In genomic region chr22:32623943-32624342, GRCh38 we compare ENCODE assay signal across 10 cellular contexts.
DNase-seq lines count a peak whose midpoint lies in the region; TF ChIP-seq lines count a peak whose summit lies in the region.
"Had no signal": no experiment of that assay in that cellular context is flagged by ENCODE, and none has a peak within 500 bp of the region (broad histone marks: within the 10 kb centered on the region; RNA-seq: fewer than 3 reads in every experiment).

No MANE protein-coding gene starts in this region.

- peak overlapping the region; percentile 3 for H2BK15ac ChIP-seq in neuronal stem cell (ENCODE audit: low read length)

- peak overlapping the region; percentile 53 for H2BK12ac ChIP-seq in neuronal stem cell (ENCODE audit: low read length)

- H3K4me3 ChIP-seq in neuronal stem cell (ENCODE audit: low read length in 2 of 2) (no peak overlapping the region), vagina (no peak overlapping the region)
- no peak overlapping the region for H3K4me3 ChIP-seq in CD4-positive, alpha-beta memory T cell (ENCODE audit: low read length in 2 of 2)

- H3K36me3 ChIP-seq in neuronal stem cell (replicated peaks in 1 of 2; ENCODE audit: control insufficient read depth in 2 of 2, insufficient read depth in 2 of 2, low read length in 2 of 2) (no peaks in the 10 kb centered on the region), vagina (no peaks in the 10 kb centered on the region)
- H3K36me3 ChIP-seq in CD4-positive, alpha-beta memory T cell (ENCODE audit: insufficient read depth, low read length), result no peaks in the 10 kb centered on the region

- H3K27ac ChIP-seq in neuronal stem cell (replicated peaks; ENCODE audit: low read length), result peak overlapping the region; percentile 100
- H3K27ac ChIP-seq in vagina, result peak overlapping the region; percentile 93
- H3K27ac ChIP-seq in CD4-positive, alpha-beta memory T cell (ENCODE audit: low read depth, low read length), result no peak overlapping the region

- H3K18ac ChIP-seq in neuronal stem cell (ENCODE audit: low read length), result peak overlapping the region; percentile 89

- H3K4me1 Mint-ChIP-seq in activated T-cell treated with anti-CD3 and anti-CD28 coated beads, Interleukin-2, amount 50 U/mL, for 24 hours (ENCODE audit: low read depth), result peaks cover 4% of the 10 kb centered on the region
- H3K4me1 Mint-ChIP-seq in CD4-positive, alpha-beta memory T cell, result peaks cover 0 to 5% (median under 1%) of the 10 kb centered on the region in 4 donors

- no peak for TF ChIP-seq POLR2A in vagina (IDR thresholded peaks at IDR 0.05)

- H3K4me2 ChIP-seq in neuronal stem cell (ENCODE audit: insufficient read depth, low read length, poor library complexity, severe bottlenecking), result no peak overlapping the region

- no peak overlapping the region for H3K4ac ChIP-seq in neuronal stem cell (ENCODE audit: low read length)

- H2AFZ ChIP-seq in neuronal stem cell (ENCODE audit: low read length), result no peak overlapping the region

- no peak overlapping the region for H3K27ac Mint-ChIP-seq in activated T-cell treated with anti-CD3 and anti-CD28 coated beads, Interleukin-2, amount 50 U/mL, for 24 hours
- no peak overlapping the region for H3K27ac Mint-ChIP-seq in CD4-positive, alpha-beta memory T cell
- H3K27ac Mint-ChIP-seq: activated T-cell treated with anti-CD3 and anti-CD28 coated beads, Interleukin-2, amount 50 U/mL, for 72 hours; naive B cell had no signal

- H3K23ac ChIP-seq in neuronal stem cell (ENCODE audit: low read depth, low read length, poor library complexity), result no peak overlapping the region

- H3K9me3 ChIP-seq in neuronal stem cell (replicated peaks in 1 of 2; ENCODE audit: control insufficient read depth in 2 of 2, insufficient read depth in 1 of 2, low read depth in 1 of 2, low read length in 2 of 2) (no peaks in the 10 kb centered on the region), vagina (no peaks in the 10 kb centered on the region)
- H3K9me3 ChIP-seq in CD4-positive, alpha-beta memory T cell (ENCODE audit: control insufficient read depth in 1 of 2, low read length in 2 of 2), result no peaks in the 10 kb centered on the region

- H4K8ac ChIP-seq in neuronal stem cell (ENCODE audit: low read depth, low read length), result no peak overlapping the region

- H3K4me3 Mint-ChIP-seq in activated T-cell treated with anti-CD3 and anti-CD28 coated beads, Interleukin-2, amount 50 U/mL, for 24 hours, result no peak overlapping the region
- no peak overlapping the region for H3K4me3 Mint-ChIP-seq in CD4-positive, alpha-beta memory T cell
- H3K4me3 Mint-ChIP-seq: activated T-cell treated with anti-CD3 and anti-CD28 coated beads, Interleukin-2, amount 50 U/mL, for 72 hours; naive B cell had no signal

- DNase-seq in T1000 (lab: John Stamatoyannopoulos, UW), result peak; percentile 66
- DNase-seq in fibroblast of the conjunctiva (ENCODE audit: low read depth), result peak; percentile 91
- no peak for DNase-seq in neuronal stem cell (ENCODE audit: low spot score)
- no peak for DNase-seq in vagina (ENCODE audit: extremely low spot score in 2 of 2)
- DNase-seq in activated T-cell treated with anti-CD3 and anti-CD28 coated beads, Interleukin-2, amount 50 U/mL, for 24 hours, result no peak
- no peak for DNase-seq in NCI-H2227 (lab: John Stamatoyannopoulos, UW; ENCODE audit: unreplicated experiment)
- DNase-seq in CD4-positive, alpha-beta memory T cell, result no peak
- DNase-seq: activated T-cell treated with anti-CD3 and anti-CD28 coated beads, Interleukin-2, amount 50 U/mL, for 72 hours; naive B cell; NCI-H187 treated with DMSO at 0.1 percent for 48 hours had no signal

- H4K91ac ChIP-seq in neuronal stem cell (ENCODE audit: low read depth, low read length, poor library complexity), result no peak overlapping the region

- peaks cover 3 to 24% of the 10 kb centered on the region in 2 donors for H3K4me1 ChIP-seq in neuronal stem cell (ENCODE audit: control insufficient read depth in 2 of 2, insufficient read depth in 1 of 2, low read depth in 1 of 2, low read length in 2 of 2)
- H3K4me1 ChIP-seq in vagina, result peaks cover 87% of the 10 kb centered on the region
- no peaks in the 10 kb centered on the region for H3K4me1 ChIP-seq in CD4-positive, alpha-beta memory T cell (ENCODE audit: insufficient read depth, low read length)

- H3K27me3 ChIP-seq in neuronal stem cell (ENCODE audit: control insufficient read depth in 3 of 3, insufficient read depth in 3 of 3, low read depth in 1 of 3, low read length in 3 of 3), result no peaks in the 10 kb centered on the region
- no peaks in the 10 kb centered on the region for H3K27me3 ChIP-seq in vagina
- H3K27me3 ChIP-seq in CD4-positive, alpha-beta memory T cell (ENCODE audit: insufficient read depth, low read length), result no peaks in the 10 kb centered on the region

- no peaks in the 10 kb centered on the region for H3K79me1 ChIP-seq in neuronal stem cell (ENCODE audit: low read depth, low read length)

- H3K14ac ChIP-seq in neuronal stem cell (ENCODE audit: low read length), result no peak overlapping the region

- no peak for TF ChIP-seq CTCF in vagina (IDR thresholded peaks at IDR 0.05)

- POLR2A ChIA-PET in CD4-positive, alpha-beta memory T cell (lab: Charles Lee; ENCODE audit: partially characterized antibody), result no interaction called here

- CTCF ChIA-PET in CD4-positive, alpha-beta memory T cell (lab: Charles Lee; ENCODE audit: partially characterized antibody), result no interaction called here

- no peak overlapping the region for H3K9ac ChIP-seq in neuronal stem cell (ENCODE audit: low read depth, low read length, poor library complexity)

- H3K36me3 Mint-ChIP-seq in activated T-cell treated with anti-CD3 and anti-CD28 coated beads, Interleukin-2, amount 50 U/mL, for 24 hours (ENCODE audit: low read depth), result no peaks in the 10 kb centered on the region
- H3K36me3 Mint-ChIP-seq in CD4-positive, alpha-beta memory T cell, result no peaks in the 10 kb centered on the region
- H3K36me3 Mint-ChIP-seq: naive B cell had no signal

- WGBS in neuronal stem cell (ENCODE audit: extremely low coverage in 2 of 2, insufficient read length in 2 of 2, insufficient replicate concordance in 1 of 2), 2 donors, result no CpG with 5 or more reads among the region's 7 CpGs

- intact Hi-C loops in vagina (cut with DNase I), result no loop called here
- intact Hi-C loops in CD4-positive, alpha-beta memory T cell (cut with micrococcal nuclease), result no loop called here

- H3K9me3 Mint-ChIP-seq in activated T-cell treated with anti-CD3 and anti-CD28 coated beads, Interleukin-2, amount 50 U/mL, for 24 hours, result peaks cover 3% of the 10 kb centered on the region
- peaks cover 0 to 3% (median under 1%) of the 10 kb centered on the region in 8 donors for H3K9me3 Mint-ChIP-seq in CD4-positive, alpha-beta memory T cell
- H3K9me3 Mint-ChIP-seq: activated T-cell treated with anti-CD3 and anti-CD28 coated beads, Interleukin-2, amount 50 U/mL, for 72 hours had no signal

- H2BK5ac ChIP-seq in neuronal stem cell (ENCODE audit: low read length), result peak overlapping the region; percentile 2

- H2BK120ac ChIP-seq in neuronal stem cell (ENCODE audit: low read depth, low read length), result peak overlapping the region; percentile 12

- H2AK5ac ChIP-seq in neuronal stem cell (ENCODE audit: low read depth, low read length), result peak overlapping the region; percentile 61

- peaks cover 19% of the 10 kb centered on the region for H3K27me3 Mint-ChIP-seq in activated T-cell treated with anti-CD3 and anti-CD28 coated beads, Interleukin-2, amount 50 U/mL, for 24 hours
- H3K27me3 Mint-ChIP-seq in CD4-positive, alpha-beta memory T cell, result peaks cover 2 to 11% of the 10 kb centered on the region in 2 donors

Comparison
In these comparisons a context has a peak if more than half of its experiments do, and no peak if none do; other contexts are left out.
1. DNase-seq: peak in T1000 (single experiment) and fibroblast of the conjunctiva (single experiment); none in neuronal stem cell (single experiment), vagina (0 of 2), activated T-cell treated with anti-CD3 and anti-CD28 coated beads, Interleukin-2, amount 50 U/mL, for 24 hours (single experiment), NCI-H2227 (single experiment) and CD4-positive, alpha-beta memory T cell (0 of 5).